In the genomic region with DNA sequence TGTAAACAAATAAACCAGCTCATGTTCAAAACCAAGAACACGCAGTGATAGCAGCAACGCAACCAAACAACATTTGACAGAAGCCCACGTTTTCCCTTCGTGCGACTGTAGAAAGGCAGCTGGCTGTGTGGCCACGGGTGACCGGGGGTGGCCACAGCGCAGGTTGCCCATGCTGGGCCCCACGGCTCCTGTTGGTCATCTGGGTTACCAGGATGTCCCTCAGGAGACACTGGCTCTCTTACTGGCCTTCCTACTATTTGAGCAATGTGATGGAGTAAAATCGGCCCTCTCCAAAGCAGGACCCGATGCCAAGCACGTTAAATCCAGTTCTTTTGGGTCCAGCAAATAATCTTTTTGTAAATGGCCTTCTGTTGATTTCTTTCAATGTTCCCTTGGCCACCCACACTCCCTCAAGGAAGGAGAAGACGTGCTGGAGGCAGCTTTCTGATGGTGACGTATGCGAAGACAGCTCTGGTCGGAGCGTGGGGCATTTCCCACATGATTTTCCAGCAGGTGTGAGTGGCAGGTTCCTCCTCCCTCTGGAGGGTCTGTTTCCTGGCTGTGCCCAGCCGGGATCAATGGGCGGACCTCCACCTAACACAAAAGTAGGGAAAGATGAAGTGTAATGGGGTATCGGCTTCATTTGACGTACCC, we compare ENCODE assay signal across 19 cellular contexts.
DNase-seq lines count a peak whose midpoint lies in the region; ATAC-seq and TF ChIP-seq lines count a peak whose summit lies in the region.
"Had no signal": no experiment of that assay in that cellular context is flagged by ENCODE, and none has a peak within 500 bp of the region (broad histone marks: within the 10 kb centered on the region; RNA-seq: fewer than 3 reads in every experiment).

No MANE protein-coding gene starts in this region.

- H3K4me1 Mint-ChIP-seq in T-helper 2 cell treated with Interferon-gamma antibody and Interleukin-4, amounts not matched to agents 5 μg/mL and 100 μg/mL, for 36 hours (ENCODE audit: low read depth): peaks cover 55% of the 10 kb centered on the region
- peaks cover 57% of the 10 kb centered on the region for H3K4me1 Mint-ChIP-seq in CD4-positive, alpha-beta T cell (ENCODE audit: low read depth)
- H3K4me1 Mint-ChIP-seq in activated CD8-positive, alpha-beta T cell treated with anti-CD3 and anti-CD28 coated beads, Interleukin-2, amount 10 ng/mL, durations not matched to agents 7 days and 5 days (ENCODE audit: low read depth): peaks cover 94% of the 10 kb centered on the region

- CTCF ChIA-PET in CD4-positive, alpha-beta T cell (lab: Charles Lee): no interaction called here
- CTCF ChIA-PET in activated CD8-positive, alpha-beta T cell treated with anti-CD3 and anti-CD28 coated beads, Interleukin-2, amount 10 ng/mL, durations not matched to agents 7 days and 5 days (lab: Charles Lee): interaction anchor here (1.2 to 2.1 kb wide), 3 partner anchors 8 to 421 kb away, joined by 4 to 10 read pairs (median 9); no protein-coding TSS in a partner anchor

- peaks cover 69% of the 10 kb centered on the region for H3K36me3 Mint-ChIP-seq in T-helper 2 cell treated with Interferon-gamma antibody and Interleukin-4, amounts not matched to agents 5 μg/mL and 100 μg/mL, for 36 hours (ENCODE audit: low read depth)
- H3K36me3 Mint-ChIP-seq in CD4-positive, alpha-beta T cell (ENCODE audit: low read depth): peaks cover 16% of the 10 kb centered on the region
- peaks cover 70% of the 10 kb centered on the region for H3K36me3 Mint-ChIP-seq in activated CD8-positive, alpha-beta T cell treated with anti-CD3 and anti-CD28 coated beads, Interleukin-2, amount 10 ng/mL, durations not matched to agents 7 days and 5 days (ENCODE audit: low read depth)

- no peak overlapping the region for H3K27ac ChIP-seq in CD4-positive, alpha-beta T cell (ENCODE audit: low read depth, low read length)
- H3K27ac ChIP-seq: BLaER1, PC-9, prostate gland had no signal

- no peak overlapping the region for H3K4me3 Mint-ChIP-seq in T-helper 2 cell treated with Interferon-gamma antibody and Interleukin-4, amounts not matched to agents 5 μg/mL and 100 μg/mL, for 36 hours
- H3K4me3 Mint-ChIP-seq in CD4-positive, alpha-beta T cell: peak overlapping the region; percentile 73
- no peak overlapping the region for H3K4me3 Mint-ChIP-seq in activated CD8-positive, alpha-beta T cell treated with anti-CD3 and anti-CD28 coated beads, Interleukin-2, amount 10 ng/mL, durations not matched to agents 7 days and 5 days
- H3K4me3 Mint-ChIP-seq: nephron progenitor cell had no signal

- H3K27me3 Mint-ChIP-seq in T-helper 2 cell treated with Interferon-gamma antibody and Interleukin-4, amounts not matched to agents 5 μg/mL and 100 μg/mL, for 36 hours (ENCODE audit: low read depth): no peaks in the 10 kb centered on the region
- no peaks in the 10 kb centered on the region for H3K27me3 Mint-ChIP-seq in CD4-positive, alpha-beta T cell
- no peaks in the 10 kb centered on the region for H3K27me3 Mint-ChIP-seq in activated CD8-positive, alpha-beta T cell treated with anti-CD3 and anti-CD28 coated beads, Interleukin-2, amount 10 ng/mL, durations not matched to agents 7 days and 5 days (ENCODE audit: low read depth)

- POLR2A ChIA-PET in CD4-positive, alpha-beta T cell (lab: Charles Lee): interaction anchor here (2.2 to 2.3 kb wide), 2 partner anchors 12 to 15 kb away, joined by 7 to 10 read pairs; no protein-coding TSS in a partner anchor
- POLR2A ChIA-PET in activated CD8-positive, alpha-beta T cell treated with anti-CD3 and anti-CD28 coated beads, Interleukin-2, amount 10 ng/mL, durations not matched to agents 7 days and 5 days (lab: Charles Lee): interaction anchor here (0.9 to 3.4 kb wide), 4 partner anchors 8 to 117 kb away, joined by 3 to 30 read pairs (median 6); no protein-coding TSS in a partner anchor

- no peaks in the 10 kb centered on the region for H3K4me1 ChIP-seq in BE2C
- H3K4me1 ChIP-seq: prostate gland had no signal

- TF ChIP-seq CTCF in CD4-positive, alpha-beta T cell (IDR thresholded peaks at IDR 0.05): no peak
- no peak for TF ChIP-seq CTCF in BE2C (IDR thresholded peaks at IDR 0.05; ENCODE audit: low read depth, low read length)

- no peak for ATAC-seq in CD4-positive, alpha-beta T cell (ENCODE audit: poor library complexity)
- ATAC-seq in activated CD8-positive, alpha-beta T cell treated with anti-CD3 and anti-CD28 coated beads, Interleukin-2, amount 10 ng/mL, durations not matched to agents 7 days and 5 days: no peak
- ATAC-seq in GM21390 (IDR thresholded peaks at IDR 0.05; ENCODE audit: unreplicated experiment) (no peak), HG03095 (IDR thresholded peaks at IDR 0.05; ENCODE audit: unreplicated experiment) (no peak)
- ATAC-seq: heart left ventricle, SK-N-SH treated with all-trans-retinoic acid at 6 μM for 48 hours had no signal

- intact Hi-C loops in CD4-positive, alpha-beta T cell (cut with DNase I, micrococcal nuclease): no loop called here

- H3K27ac Mint-ChIP-seq in T-helper 2 cell treated with Interferon-gamma antibody and Interleukin-4, amounts not matched to agents 5 μg/mL and 100 μg/mL, for 36 hours: peak overlapping the region; percentile 92
- H3K27ac Mint-ChIP-seq in CD4-positive, alpha-beta T cell: peak overlapping the region; percentile 93
- H3K27ac Mint-ChIP-seq in activated CD8-positive, alpha-beta T cell treated with anti-CD3 and anti-CD28 coated beads, Interleukin-2, amount 10 ng/mL, durations not matched to agents 7 days and 5 days: peak overlapping the region; percentile 97
- H3K27ac Mint-ChIP-seq: nephron progenitor cell had no signal

- no peaks in the 10 kb centered on the region; the same call in 1 of the 2 replicates for H3K36me3 ChIP-seq in BE2C
- H3K36me3 ChIP-seq: prostate gland had no signal

- no peak for DNase-seq in T-helper 2 cell treated with Interferon-gamma antibody and Interleukin-4, amounts not matched to agents 5 μg/mL and 100 μg/mL, for 36 hours (ENCODE audit: low spot score)
- DNase-seq in T-helper 2 cell (no peak), mesenteric fat pad (ENCODE audit: low spot score) (peak; percentile 79), BE2C (no peak)
- peak in 1 of 10 experiments; percentile 20 for DNase-seq in CD4-positive, alpha-beta T cell
- no peak for DNase-seq in activated CD8-positive, alpha-beta T cell treated with anti-CD3 and anti-CD28 coated beads, Interleukin-2, amount 10 ng/mL, durations not matched to agents 7 days and 5 days
- DNase-seq: DMS153, GOT3, KBM-7, NCI-H1105, NCI-H748 treated with DMSO at 0.1 percent for 48 hours, nephron progenitor cell, PC-9 had no signal

- no peak overlapping the region for H3K4me3 ChIP-seq in BE2C (ENCODE audit: low read depth, low read length)
- H3K4me3 ChIP-seq: BLaER1, heart left ventricle, PC-9, prostate gland had no signal

- H3K9me3 Mint-ChIP-seq in T-helper 2 cell treated with Interferon-gamma antibody and Interleukin-4, amounts not matched to agents 5 μg/mL and 100 μg/mL, for 36 hours: peaks cover 5% of the 10 kb centered on the region
- H3K9me3 Mint-ChIP-seq in CD4-positive, alpha-beta T cell: no peaks in the 10 kb centered on the region
- no peaks in the 10 kb centered on the region for H3K9me3 Mint-ChIP-seq in activated CD8-positive, alpha-beta T cell treated with anti-CD3 and anti-CD28 coated beads, Interleukin-2, amount 10 ng/mL, durations not matched to agents 7 days and 5 days (ENCODE audit: insufficient read depth)
- H3K9me3 Mint-ChIP-seq: nephron progenitor cell had no signal

- H3K9me3 ChIP-seq in CD4-positive, alpha-beta T cell (ENCODE audit: control insufficient read depth, low read length): no peaks in the 10 kb centered on the region
- H3K9me3 ChIP-seq in BE2C: no peaks in the 10 kb centered on the region
- H3K9me3 ChIP-seq: heart left ventricle, prostate gland had no signal

- no peaks in the 10 kb centered on the region for H3K27me3 ChIP-seq in CD4-positive, alpha-beta T cell (ENCODE audit: control insufficient read depth, insufficient read depth, low read length)
- H3K27me3 ChIP-seq in BE2C: no peaks in the 10 kb centered on the region
- H3K27me3 ChIP-seq: heart left ventricle had no signal
